In the genomic region with DNA sequence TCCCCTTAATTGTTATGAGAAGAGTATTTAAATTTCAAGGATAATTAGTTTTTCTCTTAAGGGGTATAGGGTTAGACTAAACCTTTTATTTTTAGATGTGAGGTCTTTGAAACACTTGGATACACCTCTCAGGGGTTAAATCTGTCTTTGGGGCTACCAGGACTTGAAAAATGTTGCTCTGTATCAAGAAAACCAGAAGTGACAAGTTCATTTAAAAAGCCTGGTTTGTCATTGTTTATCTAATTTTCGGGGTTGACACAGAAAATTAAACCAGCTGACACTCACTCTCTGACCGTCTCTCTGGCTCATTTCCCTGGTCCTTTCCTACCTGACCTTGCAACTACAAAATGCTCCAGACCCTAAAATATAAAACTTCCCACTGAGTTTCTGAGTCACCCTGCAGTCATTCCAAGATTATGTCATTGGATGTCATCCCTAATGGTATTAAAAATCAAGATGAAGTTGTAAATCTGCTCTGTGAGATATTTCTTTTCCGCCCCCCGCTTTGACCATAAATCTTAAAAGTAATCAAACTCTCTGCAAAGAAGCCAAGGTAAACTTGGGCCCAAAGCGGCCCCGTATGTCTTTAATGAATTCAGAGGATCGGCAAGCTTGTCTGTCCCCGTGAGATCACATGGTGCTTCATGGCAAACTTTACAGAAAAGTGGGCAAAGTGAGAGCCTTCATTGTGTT, we compare ENCODE assay signal across 18 cellular contexts. TPM values are rescaled to one million over a fixed set of nuclear protein-coding genes. Genes with fewer than 3 reads are reported as not detected.
DNase-seq lines count a peak whose midpoint lies in the region; ATAC-seq, FAIRE-seq and TF ChIP-seq lines count a peak whose summit lies in the region.
"Had no signal": no experiment of that assay in that cellular context is flagged by ENCODE, and none has a peak within 500 bp of the region (broad histone marks: within the 10 kb centered on the region; RNA-seq: fewer than 3 reads in every experiment).

No MANE protein-coding gene starts in this region.

- H3K27me3 ChIP-seq in PC-3 (ENCODE audit: low read length) (no peaks in the 10 kb centered on the region), small intestine (ENCODE audit: control insufficient read depth in 2 of 2, insufficient read depth in 2 of 2, low read length in 2 of 2) (no peaks in the 10 kb centered on the region)
- H3K27me3 ChIP-seq: SJCRH30 had no signal

- H3K4me3 Mint-ChIP-seq in nephron progenitor cell = no peak overlapping the region
- no peak overlapping the region for H3K4me3 Mint-ChIP-seq in effector memory CD8-positive, alpha-beta T cell
- H3K4me3 Mint-ChIP-seq: CD8-positive, alpha-beta T cell; H9 had no signal

- POLR2A ChIA-PET in PC-3 (lab: Charles Lee; ENCODE audit: unreplicated experiment) = no interaction called here

- H3K36me3 ChIP-seq in PC-3 (ENCODE audit: low read depth, low read length) (no peaks in the 10 kb centered on the region), small intestine (ENCODE audit: control insufficient read depth in 2 of 2, insufficient read depth in 2 of 2, low read length in 2 of 2) (peaks cover 0 to 4% of the 10 kb centered on the region in 2 donors)
- H3K36me3 ChIP-seq: SJCRH30 had no signal

- H3K4me3 ChIP-seq in PC-3 (ENCODE audit: low read length) = no peak overlapping the region
- H3K4me3 ChIP-seq in small intestine (ENCODE audit: low read depth in 1 of 2, low read length in 2 of 2) = no peak overlapping the region
- H3K4me3 ChIP-seq: SJCRH30 had no signal

- BruUV-seq in PC-3 (replicated peaks; lab: Mats Ljungman, UMichigan) = no TSS peak

- H3K9me2 ChIP-seq in PC-3 (replicated peaks; ENCODE audit: low read length) = no peaks in the 10 kb centered on the region

- H3K9me3 ChIP-seq in PC-3 (ENCODE audit: low read length) (no peaks in the 10 kb centered on the region), small intestine (ENCODE audit: control insufficient read depth, low read depth) (no peaks in the 10 kb centered on the region)

- H3K79me2 ChIP-seq in PC-3 (ENCODE audit: low read length) = no peaks in the 10 kb centered on the region

- H3K9ac ChIP-seq in PC-3 (ENCODE audit: low read length) = no peak overlapping the region

- peak; percentile 88 for ATAC-seq in PC-3
- no peak for ATAC-seq in effector memory CD8-positive, alpha-beta T cell (replicated peaks)
- ATAC-seq: CD8-positive, alpha-beta T cell had no signal

- peaks cover 12% of the 10 kb centered on the region for H3K27me3 Mint-ChIP-seq in nephron progenitor cell (ENCODE audit: low read depth, poor library complexity)
- no peaks in the 10 kb centered on the region for H3K27me3 Mint-ChIP-seq in effector memory CD8-positive, alpha-beta T cell

- WGBS in small intestine, 3 donors = 84 to 92% (median 85%) methylated on average over 8 of the region's 8 CpGs

- CTCF ChIA-PET in PC-3 (lab: Charles Lee) = no interaction called here

- H3K27ac ChIP-seq in PC-3 (ENCODE audit: low read length) (peak overlapping the region; percentile 31; the same call in 1 of the 2 replicates), small intestine (ENCODE audit: low read depth in 1 of 2, low read length in 1 of 2) (no peak overlapping the region)
- H3K27ac ChIP-seq: SJCRH30 had no signal

- H3K4me1 ChIP-seq in PC-3 (ENCODE audit: insufficient read depth, low read length) = peaks cover 17% of the 10 kb centered on the region
- no peaks in the 10 kb centered on the region for H3K4me1 ChIP-seq in small intestine (ENCODE audit: control insufficient read depth in 2 of 2, insufficient read depth in 1 of 2, low read depth in 1 of 2, low read length in 1 of 2)
- H3K4me1 ChIP-seq: SJCRH30 had no signal

- H3K4me2 ChIP-seq in PC-3 (ENCODE audit: low read length) = peak overlapping the region; percentile 62

- no peak overlapping the region for H2AFZ ChIP-seq in PC-3 (ENCODE audit: low read length)

- TF ChIP-seq CTCF in PC-3 (conservative IDR thresholded peaks at IDR 0.05; ENCODE audit: low read depth, low read length) = no peak
- no peak for TF ChIP-seq CTCF in nephron progenitor cell (IDR thresholded peaks at IDR 0.05)

- H3F3A ChIP-seq in PC-3 (ENCODE audit: low read length, unreplicated experiment) = no peaks in the 10 kb centered on the region

- intact Hi-C loops in PC-3 (cut with micrococcal nuclease) = no loop called here

- H3K9me3 Mint-ChIP-seq in nephron progenitor cell = peaks cover 24% of the 10 kb centered on the region
- H3K9me3 Mint-ChIP-seq in effector memory CD8-positive, alpha-beta T cell = no peaks in the 10 kb centered on the region

- H3K4me1 Mint-ChIP-seq in nephron progenitor cell = peaks cover 51% of the 10 kb centered on the region
- H3K4me1 Mint-ChIP-seq in effector memory CD8-positive, alpha-beta T cell (ENCODE audit: low read depth in 2 of 2) = peaks cover 0 to 4% of the 10 kb centered on the region in 2 donors

- H3K27ac Mint-ChIP-seq in nephron progenitor cell = peak overlapping the region; percentile 6
- no peak overlapping the region for H3K27ac Mint-ChIP-seq in effector memory CD8-positive, alpha-beta T cell
- H3K27ac Mint-ChIP-seq: CD8-positive, alpha-beta T cell had no signal

- FAIRE-seq in small intestine (lab: Jason Lieb, UNC) = no peak

- H3K36me3 Mint-ChIP-seq in nephron progenitor cell (ENCODE audit: low read depth) = peaks cover 22% of the 10 kb centered on the region
- peaks cover 4% of the 10 kb centered on the region for H3K36me3 Mint-ChIP-seq in effector memory CD8-positive, alpha-beta T cell (ENCODE audit: insufficient read depth)

- H4K20me1 ChIP-seq in PC-3 (ENCODE audit: low read length) = peaks cover 6% of the 10 kb centered on the region; the same call in 1 of the 2 replicates

- peak; percentile 22 for DNase-seq in ELR (ENCODE audit: low read depth)
- peak; percentile 75 for DNase-seq in PC-3
- peak; percentile 7 for DNase-seq in cerebellar cortex (ENCODE audit: low spot score)
- no peak for DNase-seq in nephron progenitor cell
- no peak for DNase-seq in occipital lobe (lab: John Stamatoyannopoulos, UW)
- DNase-seq in small intestine = no peak
- DNase-seq in NCI-H748 treated with DMSO at 0.1 percent for 48 hours (lab: John Stamatoyannopoulos, UW) = no peak
- DNase-seq in effector memory CD8-positive, alpha-beta T cell = no peak
- DNase-seq: CD8-positive, alpha-beta T cell; DMS 273 treated with DMSO at 0.1 percent for 48 hours; H9; NCI-H1048; NCI-H1694; NCI-H774; SJCRH30 had no signal

RNA-seq across cellular contexts. Expression of a gene that starts 32.9 kb away (rescaled TPM):
- 0.11 and 0.35 TPM in 2 replicates for total RNA-seq in PC-3 (2014; rRNA removed)
- 0.16 TPM for total RNA-seq in occipital lobe
- polyA plus RNA-seq in small intestine = under 1 TPM; 0.31 to 0.81 (median 0.45) TPM
- total RNA-seq: RPMI7951 had no signal

RNA-seq across cellular contexts. Expression of a gene that starts 47.4 kb away (rescaled TPM):
- not detected in 2 replicates for total RNA-seq in PC-3 (2014; rRNA removed)
- not detected for total RNA-seq in occipital lobe
- polyA plus RNA-seq in small intestine = not detected
- total RNA-seq: CD8-positive, alpha-beta T cell; H9; RPMI7951; SJCRH30 had no signal
- polyA plus RNA-seq: AG04450, BJ had no signal

Comparison
In these comparisons a context has a peak if more than half of its experiments do, and no peak if none do; other contexts are left out.
1. DNase-seq: peak in ELR (single experiment), PC-3 (single experiment) and cerebellar cortex (single experiment); none in nephron progenitor cell (single experiment), occipital lobe (single experiment), small intestine (single experiment), NCI-H748 treated with DMSO at 0.1 percent for 48 hours (single experiment) and effector memory CD8-positive, alpha-beta T cell (0 of 3).